1 cellular context compared by ENCODE assay signal in the genomic region with DNA sequence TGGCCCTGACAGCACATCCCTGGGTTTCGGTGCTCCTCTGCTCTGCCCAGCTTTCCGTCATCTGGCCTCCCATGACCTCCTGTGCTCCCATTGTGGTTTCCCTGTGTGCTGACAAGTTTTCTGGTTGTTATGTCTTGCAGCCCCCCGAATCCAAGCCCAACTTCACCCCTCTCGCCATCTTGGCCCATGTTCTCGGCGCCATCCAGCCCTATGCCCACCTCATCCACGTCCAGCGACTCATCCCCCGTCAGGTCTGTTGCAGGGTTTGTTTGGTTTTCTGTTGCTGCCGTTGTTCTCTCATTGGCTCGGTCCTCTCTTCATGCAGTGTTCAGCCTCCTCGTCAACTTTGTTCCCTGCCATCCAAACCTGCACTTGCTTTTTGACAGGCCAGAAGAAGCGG.
TF ChIP-seq lines count a peak whose summit lies in the region.

No MANE protein-coding gene starts in this region.

TF ChIP-seq in IMR-90, 13 proteins besides CTCF, POLR2A, EP300 and RAD21:
- TF ChIP-seq FOS (IDR thresholded peaks at IDR 0.05; ENCODE audit: low read depth, low read length) = no peak
- TF ChIP-seq, protein P1, sequence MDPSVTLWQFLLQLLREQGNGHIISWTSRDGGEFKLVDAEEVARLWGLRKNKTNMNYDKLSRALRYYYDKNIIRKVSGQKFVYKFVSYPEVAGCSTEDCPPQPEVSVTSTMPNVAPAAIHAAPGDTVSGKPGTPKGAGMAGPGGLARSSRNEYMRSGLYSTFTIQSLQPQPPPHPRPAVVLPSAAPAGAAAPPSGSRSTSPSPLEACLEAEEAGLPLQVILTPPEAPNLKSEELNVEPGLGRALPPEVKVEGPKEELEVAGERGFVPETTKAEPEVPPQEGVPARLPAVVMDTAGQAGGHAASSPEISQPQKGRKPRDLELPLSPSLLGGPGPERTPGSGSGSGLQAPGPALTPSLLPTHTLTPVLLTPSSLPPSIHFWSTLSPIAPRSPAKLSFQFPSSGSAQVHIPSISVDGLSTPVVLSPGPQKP (IDR thresholded peaks at IDR 0.05; ENCODE audit: borderline replicate concordance, low read depth, low read length) = no peak
- TF ChIP-seq RFX5 (IDR thresholded peaks at IDR 0.05; ENCODE audit: low read depth, low read length) = no peak
- TF ChIP-seq NFE2L2 (IDR thresholded peaks at IDR 0.05; ENCODE audit: low read depth, low read length) = no peak
- TF ChIP-seq MAZ (IDR thresholded peaks at IDR 0.05; ENCODE audit: borderline replicate concordance, low read depth, low read length) = no peak
- no peak for TF ChIP-seq BHLHE40 (IDR thresholded peaks at IDR 0.05; ENCODE audit: low read depth, low read length)
- TF ChIP-seq CEBPB (IDR thresholded peaks at IDR 0.05; ENCODE audit: low read depth, low read length) = no peak
- TF ChIP-seq MAFK (IDR thresholded peaks at IDR 0.05; ENCODE audit: low read depth, low read length) = no peak
- no peak for TF ChIP-seq MXI1 (IDR thresholded peaks at IDR 0.05; ENCODE audit: borderline replicate concordance, low read depth, low read length)
- TF ChIP-seq, protein P2, sequence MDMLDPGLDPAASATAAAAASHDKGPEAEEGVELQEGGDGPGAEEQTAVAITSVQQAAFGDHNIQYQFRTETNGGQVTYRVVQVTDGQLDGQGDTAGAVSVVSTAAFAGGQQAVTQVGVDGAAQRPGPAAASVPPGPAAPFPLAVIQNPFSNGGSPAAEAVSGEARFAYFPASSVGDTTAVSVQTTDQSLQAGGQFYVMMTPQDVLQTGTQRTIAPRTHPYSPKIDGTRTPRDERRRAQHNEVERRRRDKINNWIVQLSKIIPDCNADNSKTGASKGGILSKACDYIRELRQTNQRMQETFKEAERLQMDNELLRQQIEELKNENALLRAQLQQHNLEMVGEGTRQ (IDR thresholded peaks at IDR 0.05; ENCODE audit: low read depth, low read length) = no peak
- TF ChIP-seq CHD1 (IDR thresholded peaks at IDR 0.05; ENCODE audit: low read depth, low read length) = no peak
- TF ChIP-seq RCOR1 (IDR thresholded peaks at IDR 0.05; ENCODE audit: insufficient replicate concordance, low read length) = no peak
- no peak for TF ChIP-seq SMC3 (IDR thresholded peaks at IDR 0.05; ENCODE audit: low read depth, low read length)
